8 cellular contexts compared by ENCODE assay signal in genomic region chr20:5949943-5950270, GRCh38. TPM values are rescaled to one million over a fixed set of nuclear protein-coding genes. Genes with fewer than 3 reads are reported as not detected.
DNase-seq lines count a peak whose midpoint lies in the region; ATAC-seq, FAIRE-seq and TF ChIP-seq lines count a peak whose summit lies in the region.

No MANE protein-coding gene starts in this region.

- WGBS in smooth muscle cell (ENCODE audit: low lambda C conversion rate): 1% methylated on average over 11 of the region's 11 CpGs

- DNase-seq in H54 (ENCODE audit: insufficient read length, low spot score): peak; percentile 9
- no peak for DNase-seq in RWPE2 (ENCODE audit: low spot score)
- DNase-seq in fibroblast of villous mesenchyme (ENCODE audit: low read depth): no peak
- no peak for DNase-seq in smooth muscle cell (lab: John Stamatoyannopoulos, UW; ENCODE audit: unreplicated experiment)
- no peak for DNase-seq in GM12891 (ENCODE audit: insufficient read length, low spot score)
- DNase-seq in stimulated activated CD4-positive, alpha-beta T cell treated with anti-CD3 and anti-CD28 coated beads, Interleukin-4, amount 100 ng/mL, for 1 hour: no peak
- DNase-seq in NCI-H510A (lab: John Stamatoyannopoulos, UW): no peak
- no peak for DNase-seq in NCI-H128 (lab: John Stamatoyannopoulos, UW; ENCODE audit: unreplicated experiment)

- H2AFZ ChIP-seq in smooth muscle cell (ENCODE audit: low read depth): peak overlapping the region; percentile 97

- H3K79me2 ChIP-seq in smooth muscle cell (ENCODE audit: low read depth): peaks cover 42% of the 10 kb centered on the region

- H3K27ac ChIP-seq in RWPE2 (ENCODE audit: poor library complexity, severe bottlenecking) (peak overlapping the region; percentile 68), smooth muscle cell (ENCODE audit: low read depth) (no peak overlapping the region)

- no peak for TF ChIP-seq POLR2A in H54 (IDR thresholded peaks at IDR 0.05; ENCODE audit: low read depth, low read length)
- TF ChIP-seq POLR2A in GM12891 (IDR thresholded peaks at IDR 0.05; ENCODE audit: low read depth, low read length): no peak

- no peaks in the 10 kb centered on the region for H3K27me3 ChIP-seq in RWPE2 (ENCODE audit: insufficient read depth, poor library complexity, severe bottlenecking)
- no peaks in the 10 kb centered on the region for H3K27me3 ChIP-seq in smooth muscle cell (ENCODE audit: low read depth)

- FAIRE-seq in H54 (lab: Jason Lieb, UNC) (no peak), GM12891 (lab: Jason Lieb, UNC) (no peak)

- H3K9me3 ChIP-seq in RWPE2 (ENCODE audit: severe bottlenecking) (no peaks in the 10 kb centered on the region), smooth muscle cell (replicated peaks; ENCODE audit: low read depth) (no peaks in the 10 kb centered on the region)

- H3K36me3 ChIP-seq in RWPE2 (ENCODE audit: low read depth): peaks cover 70% of the 10 kb centered on the region
- no peaks in the 10 kb centered on the region for H3K36me3 ChIP-seq in smooth muscle cell (ENCODE audit: low read depth)

- H4K20me1 ChIP-seq in smooth muscle cell (ENCODE audit: low read depth): no peaks in the 10 kb centered on the region

- H3K4me2 ChIP-seq in smooth muscle cell: peak overlapping the region; percentile 86

- H3K4me3 ChIP-seq in RWPE2 (ENCODE audit: severe bottlenecking): peak overlapping the region; percentile 85
- peak overlapping the region; percentile 95 for H3K4me3 ChIP-seq in fibroblast of villous mesenchyme (ENCODE audit: low read depth, low read length)
- H3K4me3 ChIP-seq in smooth muscle cell: peak overlapping the region; percentile 89

- no peaks in the 10 kb centered on the region for H3F3A ChIP-seq in smooth muscle cell (ENCODE audit: low read depth)

- H3K4me1 ChIP-seq in RWPE2 (ENCODE audit: insufficient read depth, poor library complexity, severe bottlenecking): peaks cover 28% of the 10 kb centered on the region
- H3K4me1 ChIP-seq in smooth muscle cell (ENCODE audit: low read depth): peaks cover 13% of the 10 kb centered on the region

- no peak for ATAC-seq in RWPE2 (ENCODE audit: low read depth)

- peak overlapping the region; percentile 71 for H3K9ac ChIP-seq in smooth muscle cell (ENCODE audit: low read depth)

- TF ChIP-seq CTCF in RWPE2 (IDR thresholded peaks at IDR 0.05; ENCODE audit: poor library complexity, severe bottlenecking) (no peak), fibroblast of villous mesenchyme (IDR thresholded peaks at IDR 0.05; ENCODE audit: insufficient read depth, low read depth, low read length) (no peak), smooth muscle cell (IDR thresholded peaks at IDR 0.05; ENCODE audit: borderline replicate concordance, insufficient read depth, poor library complexity, severe bottlenecking) (no peak)

TF ChIP-seq in GM12891, 5 proteins besides CTCF, POLR2A, EP300 and RAD21:
- TF ChIP-seq PAX5 (IDR thresholded peaks at IDR 0.05; ENCODE audit: insufficient read depth, low read length, severe bottlenecking) (no peak), POU2F2 (IDR thresholded peaks at IDR 0.05; ENCODE audit: low read depth, low read length) (no peak), POLR2AphosphoS5 (IDR thresholded peaks at IDR 0.05; ENCODE audit: low read depth, low read length) (no peak), TAF1 (IDR thresholded peaks at IDR 0.05; ENCODE audit: low read depth, low read length) (no peak), SPI1 (IDR thresholded peaks at IDR 0.05; ENCODE audit: low read depth, low read length) (no peak)
TF ChIP-seq in GM12891: peak in this region for 0.

RNA-seq across cellular contexts. Expression of gene TRMT6, which starts 0.4 kb away (rescaled TPM):
- total RNA-seq in fibroblast of villous mesenchyme: 6.8 and 9.9 TPM in 2 replicates
- total RNA-seq in smooth muscle cell: 6.3 and 9.2 TPM in 2 replicates
- polyA plus RNA-seq in smooth muscle cell: 6.0 and 9.5 TPM in 2 replicates
- polyA plus RNA-seq in GM12891 (2012; ENCODE audit: low read depth, missing spikeins): 14.4 TPM

RNA-seq across cellular contexts. Expression of gene MCM8, which starts 0.5 kb away (rescaled TPM):
- total RNA-seq in fibroblast of villous mesenchyme: 8.4 and 13.0 TPM in 2 replicates
- total RNA-seq in smooth muscle cell: 5.5 and 7.8 TPM in 2 replicates
- polyA plus RNA-seq in smooth muscle cell: 2.8 and 3.7 TPM in 2 replicates
- polyA plus RNA-seq in GM12891 (2012; ENCODE audit: low read depth, missing spikeins): 7.4 TPM

RNA-seq across cellular contexts. Expression of gene CHGB, which starts 38.6 kb away (rescaled TPM):
- total RNA-seq in fibroblast of villous mesenchyme: under 0.01 and 0.43 TPM in 2 replicates
- total RNA-seq in smooth muscle cell: 0.18 TPM in 1 of 2 replicates, not detected in the other
- 0.18 and 0.64 TPM in 2 replicates for polyA plus RNA-seq in smooth muscle cell
- 0.08 TPM for polyA plus RNA-seq in GM12891 (2012; ENCODE audit: low read depth, missing spikeins)

RNA-seq across cellular contexts. Expression of gene CRLS1, which starts 56.0 kb away (rescaled TPM):
- total RNA-seq in fibroblast of villous mesenchyme (39.6 and 61.7 TPM in 2 replicates), smooth muscle cell (55.6 and 76.3 TPM in 2 replicates)
- polyA plus RNA-seq in smooth muscle cell: 43.6 and 50.9 TPM in 2 replicates
- 35.0 TPM for polyA plus RNA-seq in GM12891 (2012; ENCODE audit: low read depth, missing spikeins)
